Comparison of ENCODE assay signal across 1 cellular context in genomic region chr7:101869026-101869900, GRCh38.
TF ChIP-seq lines count a peak whose summit lies in the region.

No MANE protein-coding gene starts in this region.

TF ChIP-seq in WTC11, 78 proteins besides CTCF, POLR2A, EP300 and RAD21 (continued from another document):
- TF ChIP-seq ZBTB43 (CRISPR knock-in tag; IDR thresholded peaks at IDR 0.05): peak; percentile 79; the same call in 1 of the 2 replicates
- TF ChIP-seq SP1 (CRISPR knock-in tag; conservative IDR thresholded peaks at IDR 0.05): 0 out of 2 replicates have a peak, but pooled peaks have one; percentile 24
- peak; percentile 37; the same call in 1 of the 2 replicates for TF ChIP-seq ZNF232 (CRISPR knock-in tag; IDR thresholded peaks at IDR 0.05)
- peak; percentile 94; the same call in 1 of the 2 replicates for TF ChIP-seq TEAD1 (CRISPR knock-in tag; IDR thresholded peaks at IDR 0.05)
- TF ChIP-seq TEAD4 (CRISPR knock-in tag; IDR thresholded peaks at IDR 0.05): peak; percentile 36; the same call in 1 of the 2 replicates
- TF ChIP-seq MAX (CRISPR knock-in tag; IDR thresholded peaks at IDR 0.05): 0 out of 2 replicates have a peak, but pooled peaks have one; percentile 45
- TF ChIP-seq NFYB (CRISPR knock-in tag; conservative IDR thresholded peaks at IDR 0.05; ENCODE audit: low read depth): no peak
- TF ChIP-seq ZNF219 (CRISPR knock-in tag; IDR thresholded peaks at IDR 0.05; ENCODE audit: borderline replicate concordance): no peak
